8 cellular contexts compared by ENCODE assay signal in the genomic region with DNA sequence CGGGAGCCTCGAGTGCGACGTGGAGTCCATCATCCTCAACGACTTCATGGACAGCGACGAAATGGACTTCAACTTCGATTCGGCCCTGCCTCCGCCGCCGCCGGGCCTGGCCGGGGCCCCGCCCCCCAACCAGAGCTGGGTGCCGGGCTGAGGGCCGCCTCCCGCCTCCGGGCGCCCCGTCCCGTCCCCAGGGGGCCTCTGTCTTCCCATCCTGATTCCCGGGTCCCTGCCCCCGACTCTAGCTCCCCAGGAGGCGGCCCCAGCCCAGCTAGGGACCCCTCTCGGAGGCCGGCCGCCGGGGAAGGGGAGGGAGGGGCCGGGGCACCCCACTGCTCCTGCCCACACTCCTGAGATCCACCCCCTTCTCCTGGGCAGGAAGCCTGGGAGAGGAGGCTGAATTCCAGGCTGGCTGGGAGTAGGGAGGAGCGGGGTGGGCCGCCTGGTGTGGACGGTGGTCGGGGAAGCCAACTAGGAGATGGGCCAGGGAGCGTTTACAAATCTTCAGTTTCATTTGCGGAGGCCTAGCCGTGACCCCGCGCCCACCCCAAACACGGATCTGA. TPM values are rescaled to one million over a fixed set of nuclear protein-coding genes. Genes with fewer than 3 reads are reported as not detected.
DNase-seq lines count a peak whose midpoint lies in the region; ATAC-seq and TF ChIP-seq lines count a peak whose summit lies in the region.

No MANE protein-coding gene starts in this region.

- TF ChIP-seq CTCF in mammary epithelial cell (conservative IDR thresholded peaks at IDR 0.05 in 1 of 2, IDR thresholded peaks at IDR 0.05 in 1 of 2; ENCODE audit: extremely low read depth in 1 of 2, insufficient read depth in 1 of 2, low read depth in 1 of 2, low read length in 2 of 2) = no peak
- TF ChIP-seq CTCF in lower lobe of right lung (IDR thresholded peaks at IDR 0.05) = no peak

- peak overlapping the region in 2 of 3 experiments; percentile 29 to 43 for H3K4me3 ChIP-seq in mammary epithelial cell (replicated peaks in 1 of 3; ENCODE audit: insufficient read depth in 1 of 3, low read depth in 2 of 3, low read length in 3 of 3)
- peak overlapping the region; percentile 61 for H3K4me3 ChIP-seq in lower lobe of right lung
- peak overlapping the region; percentile 46 to 51 for H3K4me3 ChIP-seq in aorta (ENCODE audit: low read length in 2 of 2)

- BruUV-seq in mammary epithelial cell (replicated peaks; lab: Mats Ljungman, UMichigan) = no TSS peak

- H3K79me2 ChIP-seq in mammary epithelial cell (ENCODE audit: insufficient read depth, low read length) = no peaks in the 10 kb centered on the region

- H3K27ac ChIP-seq in mammary epithelial cell (ENCODE audit: insufficient read depth, low read depth, low read length) (no peak overlapping the region), lower lobe of right lung (peak overlapping the region; percentile 87), aorta (ENCODE audit: low read depth in 1 of 2, low read length in 2 of 2) (peak overlapping the region; percentile 92 to 95)

- intact Hi-C loops in mammary epithelial cell (cut with micrococcal nuclease) = loop anchor here (2.0 kb wide), 1 partner anchor 36 kb away; no protein-coding TSS in a partner anchor
- intact Hi-C loops in lower lobe of right lung (cut with DNase I) = no loop called here
- intact Hi-C loops in aorta (cut with DNase I) = no loop called here

- no peaks in the 10 kb centered on the region for H4K20me1 ChIP-seq in mammary epithelial cell (ENCODE audit: insufficient read depth, low read length)

- H3K36me3 ChIP-seq in mammary epithelial cell (ENCODE audit: insufficient read depth, low read length) = no peaks in the 10 kb centered on the region
- no peaks in the 10 kb centered on the region for H3K36me3 ChIP-seq in lower lobe of right lung
- H3K36me3 ChIP-seq in aorta (ENCODE audit: control insufficient read depth in 1 of 2, insufficient read depth in 2 of 2, low read length in 1 of 2) = no peaks in the 10 kb centered on the region

- H3K27me3 ChIP-seq in mammary epithelial cell (ENCODE audit: insufficient read depth, low read length) (no peaks in the 10 kb centered on the region), lower lobe of right lung (ENCODE audit: low read depth) (peaks cover 30% of the 10 kb centered on the region), aorta (ENCODE audit: control insufficient read depth in 1 of 2, insufficient read depth in 2 of 2, low read length in 1 of 2) (no peaks in the 10 kb centered on the region)

- peak overlapping the region; percentile 78 for H3K4me2 ChIP-seq in mammary epithelial cell (ENCODE audit: insufficient read depth, low read depth, low read length)

- dilution Hi-C loops in mammary epithelial cell (cut with HindIII; ENCODE audit: low sequenced_read_pairs) = no loop called here

- WGBS in mammary epithelial cell (ENCODE audit: low coverage, missing lambda C conversion rate) = 0% methylated on average over 6 of the region's 40 CpGs
- 0 to 1% methylated on average over 31 to 40 of the region's 40 CpGs for WGBS in aorta, 2 donors

- CTCF ChIA-PET in mammary epithelial cell (lab: Charles Lee; ENCODE audit: low non-redundant PET) = interaction anchor here (0.5 to 0.6 kb wide), 2 partner anchors 24 to 93 kb away, joined by 3 read pairs; no protein-coding TSS in a partner anchor

- no peaks in the 10 kb centered on the region for H3K9me3 ChIP-seq in mammary epithelial cell (replicated peaks; ENCODE audit: insufficient read depth, low read length)
- H3K9me3 ChIP-seq in lower lobe of right lung = no peaks in the 10 kb centered on the region
- no peaks in the 10 kb centered on the region for H3K9me3 ChIP-seq in aorta (ENCODE audit: control insufficient read depth, low read length)

- peaks cover 18% of the 10 kb centered on the region for H3K4me1 Mint-ChIP-seq in activated naive CD4-positive, alpha-beta T cell treated with anti-CD3 and anti-CD28 coated beads, Interleukin-2, amount 50 U/mL, for 24 hours

- no peaks in the 10 kb centered on the region for H3K36me3 Mint-ChIP-seq in activated naive CD4-positive, alpha-beta T cell treated with anti-CD3 and anti-CD28 coated beads, Interleukin-2, amount 50 U/mL, for 24 hours

- H3K4me3 Mint-ChIP-seq in activated naive CD4-positive, alpha-beta T cell treated with anti-CD3 and anti-CD28 coated beads, Interleukin-2, amount 50 U/mL, for 24 hours = peak overlapping the region; percentile 64

- H3K27ac Mint-ChIP-seq in activated naive CD4-positive, alpha-beta T cell treated with anti-CD3 and anti-CD28 coated beads, Interleukin-2, amount 50 U/mL, for 24 hours = no peak overlapping the region

- in situ Hi-C loops in mammary epithelial cell (cut with MboI; ENCODE audit: low sequenced_read_pairs in 2 of 2) = no loop called here

- no peak for DNase-seq in activated naive CD4-positive, alpha-beta T cell (lab: John Stamatoyannopoulos, UW)
- DNase-seq in mammary epithelial cell = peak; percentile 32
- DNase-seq in lower lobe of right lung = peak; percentile 68
- DNase-seq in aorta = peak; percentile 79 to 86
- DNase-seq in NCI-H1694 (lab: John Stamatoyannopoulos, UW) = no peak
- no peak for DNase-seq in NCI-H2029 (lab: John Stamatoyannopoulos, UW)
- no peak for DNase-seq in NOMO-1 treated with dmso at 0.1 percent for 144 hours (lab: John Stamatoyannopoulos, UW; ENCODE audit: unreplicated experiment)

- H3K9ac ChIP-seq in mammary epithelial cell (ENCODE audit: insufficient read depth, low read length) = no peak overlapping the region

- no peaks in the 10 kb centered on the region for H3K9me3 Mint-ChIP-seq in activated naive CD4-positive, alpha-beta T cell treated with anti-CD3 and anti-CD28 coated beads, Interleukin-2, amount 50 U/mL, for 24 hours

- H3K4me1 ChIP-seq in mammary epithelial cell (ENCODE audit: insufficient read depth, low read length) = peaks cover 8% of the 10 kb centered on the region
- H3K4me1 ChIP-seq in lower lobe of right lung = peaks cover 28% of the 10 kb centered on the region
- no peaks in the 10 kb centered on the region for H3K4me1 ChIP-seq in aorta (ENCODE audit: control insufficient read depth in 1 of 2, insufficient read depth in 2 of 2, low read length in 2 of 2)

- peaks cover 55% of the 10 kb centered on the region for H3K27me3 Mint-ChIP-seq in activated naive CD4-positive, alpha-beta T cell treated with anti-CD3 and anti-CD28 coated beads, Interleukin-2, amount 50 U/mL, for 24 hours

- ATAC-seq in lower lobe of right lung (peak; percentile 80 to 87), aorta (ENCODE audit: low FRiP score) (peak; percentile 79)

- H2AFZ ChIP-seq in mammary epithelial cell (ENCODE audit: low read depth, low read length) = peak overlapping the region; percentile 86

RNA-seq across cellular contexts. Expression of a gene that starts 21.4 kb away (rescaled TPM):
- total RNA-seq in mammary epithelial cell = under 1 TPM; 0.28 to 0.67 TPM
- not detected for polyA plus RNA-seq in mammary epithelial cell
- polyA minus RNA-seq in mammary epithelial cell = not detected
- total RNA-seq in lower lobe of right lung = 0.92 TPM
- total RNA-seq in aorta = 1 to 10 TPM; 1.4 to 3.3 TPM
- polyA plus RNA-seq in aorta = under 1 TPM; 0.13 to 0.38 TPM

Comparison
In these comparisons a context has a peak if more than half of its experiments do, and no peak if none do; other contexts are left out.
1. DNase-seq: peak in mammary epithelial cell (single experiment), lower lobe of right lung (single experiment) and aorta (2 of 2); none in activated naive CD4-positive, alpha-beta T cell (0 of 4), NCI-H1694 (single experiment), NCI-H2029 (single experiment) and NOMO-1 treated with dmso at 0.1 percent for 144 hours (single experiment).
2. Peak in every context shown above with its lines, with median percentiles within 50 percentile points of each other: H3K4me3 ChIP-seq.